In genomic region chr7:139829654-139830130, GRCh38 we compare ENCODE assay signal across 8 cellular contexts. TPM values are rescaled to one million over a fixed set of nuclear protein-coding genes. Genes with fewer than 3 reads are reported as not detected.
A peak's percentile ranks its signal among the peaks of the same experiment; 100 is the strongest.
DNase-seq lines count a peak whose midpoint lies in the region; ATAC-seq and TF ChIP-seq lines count a peak whose summit lies in the region.

No MANE protein-coding gene starts in this region.

- H2BK5ac ChIP-seq in neuronal stem cell (ENCODE audit: low read length), result no peak overlapping the region

- H2AFZ ChIP-seq in neuronal stem cell (ENCODE audit: low read length), result no peak overlapping the region

- no peak for TF ChIP-seq CTCF in coronary artery (IDR thresholded peaks at IDR 0.05)

- H3K36me3 ChIP-seq in neuronal stem cell (replicated peaks in 1 of 2; ENCODE audit: control insufficient read depth in 2 of 2, insufficient read depth in 2 of 2, low read length in 2 of 2), result no peaks in the 10 kb centered on the region
- no peaks in the 10 kb centered on the region for H3K36me3 ChIP-seq in aorta (ENCODE audit: control insufficient read depth in 1 of 2, insufficient read depth in 2 of 2, low read length in 1 of 2)

- H3K27ac ChIP-seq in coronary artery (peak overlapping the region in 1 of 2 donors; percentile 60), skin epidermis (peak overlapping the region in 11 of 21 experiments; percentile 20 to 76 (median 63)), neuronal stem cell (replicated peaks; ENCODE audit: low read length) (no peak overlapping the region), aorta (ENCODE audit: low read depth in 1 of 2, low read length in 2 of 2) (no peak overlapping the region)

- no peak overlapping the region for H2BK120ac ChIP-seq in neuronal stem cell (ENCODE audit: low read depth, low read length)

- H3K4me3 ChIP-seq in coronary artery (peak overlapping the region; percentile 53), skin epidermis (peak overlapping the region in 5 of 7 experiments; percentile 6 to 18 (median 17)), neuronal stem cell (ENCODE audit: low read length in 2 of 2) (no peak overlapping the region), aorta (ENCODE audit: low read length in 2 of 2) (no peak overlapping the region)

- H4K8ac ChIP-seq in neuronal stem cell (ENCODE audit: low read depth, low read length), result no peak overlapping the region

- H3K14ac ChIP-seq in neuronal stem cell (ENCODE audit: low read length), result no peak overlapping the region

- DNase-seq in NCI-H2107 treated with DMSO at 0.1 percent for 48 hours (lab: John Stamatoyannopoulos, UW; ENCODE audit: unreplicated experiment), result peak; percentile 60
- DNase-seq in NCI-H2107 (lab: John Stamatoyannopoulos, UW), result no peak
- DNase-seq in coronary artery (ENCODE audit: low spot score), result no peak
- DNase-seq in neuronal stem cell (ENCODE audit: low spot score), result no peak
- DNase-seq in stimulated activated CD4-positive, alpha-beta T cell treated with anti-CD3 and anti-CD28 coated beads, Interleukin-12 subunit alpha, Interleukin-12 subunit beta, amount 100 ng/mL, for 4 hours, result no peak
- DNase-seq in aorta, result no peak

- H4K91ac ChIP-seq in neuronal stem cell (ENCODE audit: low read depth, low read length, poor library complexity), result no peak overlapping the region

- intact Hi-C loops in aorta (cut with DNase I), result no loop called here

- no peaks in the 10 kb centered on the region for H3K9me3 ChIP-seq in neuronal stem cell (replicated peaks in 1 of 2; ENCODE audit: control insufficient read depth in 2 of 2, insufficient read depth in 1 of 2, low read depth in 1 of 2, low read length in 2 of 2)
- no peaks in the 10 kb centered on the region for H3K9me3 ChIP-seq in aorta (ENCODE audit: control insufficient read depth, low read length)

- H3K4me1 ChIP-seq in neuronal stem cell (ENCODE audit: control insufficient read depth in 2 of 2, insufficient read depth in 1 of 2, low read depth in 1 of 2, low read length in 2 of 2) (no peaks in the 10 kb centered on the region), aorta (ENCODE audit: control insufficient read depth in 1 of 2, insufficient read depth in 2 of 2, low read length in 2 of 2) (no peaks in the 10 kb centered on the region)

- H2BK15ac ChIP-seq in neuronal stem cell (ENCODE audit: low read length), result no peak overlapping the region

- no peak overlapping the region for H3K18ac ChIP-seq in neuronal stem cell (ENCODE audit: low read length)

- no peak overlapping the region for H3K9ac ChIP-seq in neuronal stem cell (ENCODE audit: low read depth, low read length, poor library complexity)

- no peak overlapping the region for H2AK5ac ChIP-seq in neuronal stem cell (ENCODE audit: low read depth, low read length)

- no CpG with 5 or more reads among the region's 4 CpGs for WGBS in neuronal stem cell (ENCODE audit: extremely low coverage in 2 of 2, insufficient read length in 2 of 2, insufficient replicate concordance in 1 of 2), 2 donors
- WGBS in aorta, 2 donors, result 53 to 67% methylated on average over 4 of the region's 4 CpGs

- no peaks in the 10 kb centered on the region for H3K79me1 ChIP-seq in neuronal stem cell (ENCODE audit: low read depth, low read length)

- H3K23ac ChIP-seq in neuronal stem cell (ENCODE audit: low read depth, low read length, poor library complexity), result no peak overlapping the region

- no peak overlapping the region for H3K4me2 ChIP-seq in neuronal stem cell (ENCODE audit: insufficient read depth, low read length, poor library complexity, severe bottlenecking)

- H2BK12ac ChIP-seq in neuronal stem cell (ENCODE audit: low read length), result no peak overlapping the region

- H3K27me3 ChIP-seq in neuronal stem cell (ENCODE audit: control insufficient read depth in 3 of 3, insufficient read depth in 3 of 3, low read depth in 1 of 3, low read length in 3 of 3), result peaks cover 0 to 6% (median 0%) of the 10 kb centered on the region in 3 experiments
- no peaks in the 10 kb centered on the region for H3K27me3 ChIP-seq in aorta (ENCODE audit: control insufficient read depth in 1 of 2, insufficient read depth in 2 of 2, low read length in 1 of 2)

- peak; percentile 31 for ATAC-seq in HG03378 (IDR thresholded peaks at IDR 0.05; ENCODE audit: unreplicated experiment)
- ATAC-seq in aorta (ENCODE audit: low FRiP score), result no peak

- H3K4ac ChIP-seq in neuronal stem cell (ENCODE audit: low read length), result no peak overlapping the region

RNA-seq across cellular contexts. Expression of gene TBXAS1, which starts 0.6 kb away (rescaled TPM):
- 3.9 TPM for polyA plus RNA-seq in neuronal stem cell (2013, experiment 1 of 2)
- polyA plus RNA-seq in neuronal stem cell (2013, experiment 2 of 2), result 3.3 TPM
- 10 to 100 TPM; 22.1 to 24.5 TPM for total RNA-seq in aorta
- polyA plus RNA-seq in aorta, result 10 to 100 TPM in 1 of 2 donors, 1 to 10 TPM in 1; 5.5 to 11.6 TPM

RNA-seq across cellular contexts. Expression of gene HIPK2, which starts 51.9 kb away (rescaled TPM):
- 23.0 TPM for polyA plus RNA-seq in neuronal stem cell (2013, experiment 1 of 2)
- 24.8 TPM for polyA plus RNA-seq in neuronal stem cell (2013, experiment 2 of 2)
- 100 to 1,000 TPM in 1 of 2 donors, 10 to 100 TPM in 1; 35.3 to 108 TPM for total RNA-seq in aorta
- polyA plus RNA-seq in aorta, result 10 to 100 TPM in 1 of 2 donors, 1 to 10 TPM in 1; 9.4 to 12.5 TPM

Comparison
In these comparisons a context has a peak if more than half of its experiments do, and no peak if none do; other contexts are left out.
1. H3K27ac ChIP-seq: peak in skin epidermis (11 of 21); none in neuronal stem cell (single experiment) and aorta (0 of 2).
2. H3K4me3 ChIP-seq: peak in coronary artery (single experiment) and skin epidermis (5 of 7); none in neuronal stem cell (0 of 2) and aorta (0 of 2).